ENCODE assay signal across 8 cellular contexts in the genomic region with DNA sequence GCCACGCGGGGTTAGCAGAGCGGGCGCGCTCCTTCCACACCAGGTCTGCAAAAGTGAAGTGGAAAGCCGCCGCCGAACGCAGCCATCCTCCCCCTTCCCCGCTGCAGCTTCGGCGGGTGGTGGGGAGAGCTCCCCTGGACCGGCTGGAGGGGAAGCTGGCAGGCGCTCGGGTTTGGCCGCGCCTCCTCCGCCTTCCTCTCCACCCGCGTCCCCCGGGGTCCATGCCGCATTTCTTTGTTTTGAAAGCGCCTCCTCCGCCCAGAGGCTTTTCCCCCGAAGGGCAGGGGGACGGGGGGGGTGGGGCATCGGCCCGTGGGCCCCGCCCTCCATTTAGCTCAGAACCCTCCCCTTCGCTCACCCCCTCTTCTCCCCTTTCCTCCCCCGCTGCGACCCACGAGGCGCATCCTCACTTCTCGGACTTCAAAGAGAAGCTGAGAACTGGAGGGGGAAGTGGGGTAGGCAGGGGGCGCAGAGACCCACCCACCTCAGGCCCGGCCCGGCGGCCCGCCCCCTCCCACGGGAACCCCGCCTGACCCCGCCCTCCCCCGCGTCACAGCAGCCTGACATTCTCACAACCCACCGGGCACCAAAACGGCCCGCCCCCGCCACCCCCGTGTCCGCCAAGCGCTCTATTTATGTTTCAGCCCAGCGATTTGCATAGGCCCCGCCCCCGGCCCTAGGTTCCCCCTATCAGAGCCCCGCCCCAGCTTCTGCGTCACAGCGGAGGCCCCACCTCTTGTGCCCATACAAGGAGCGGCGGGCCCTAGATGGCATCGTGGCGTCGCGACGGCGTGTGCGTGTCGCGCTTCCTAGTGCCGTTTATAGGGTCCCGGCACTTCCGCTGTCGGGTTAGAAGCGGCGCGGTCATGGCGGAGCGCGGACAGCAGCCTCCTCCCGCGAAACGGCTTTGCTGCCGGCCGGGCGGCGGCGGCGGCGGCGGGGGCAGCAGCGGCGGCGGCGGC. TPM values are rescaled to one million over a fixed set of nuclear protein-coding genes. Genes with fewer than 3 reads are reported as not detected.
DNase-seq lines count a peak whose midpoint lies in the region; ATAC-seq and TF ChIP-seq lines count a peak whose summit lies in the region.

A gene (plus strand): TSS at position 852 of the 962 bp plus-strand sequence. CDS start 15 bp downstream, at position 867.

- H3K4me3 Mint-ChIP-seq in chondrocyte (ENCODE audit: unreplicated experiment) = peak within 1 kb of the TSS; percentile 85

- H3K27me3 Mint-ChIP-seq in chondrocyte (ENCODE audit: low read depth) = no peaks in the 10 kb centered on the region

- H3K36me3 Mint-ChIP-seq in chondrocyte (ENCODE audit: low read depth) = peaks cover 1% of the 10 kb centered on the region

- peaks cover 61% of the 10 kb centered on the region for H3K4me1 Mint-ChIP-seq in chondrocyte (ENCODE audit: low read depth)

- no peaks in the 10 kb centered on the region for H3K27me3 ChIP-seq in kidney epithelial cell (ENCODE audit: control insufficient read depth, insufficient read depth, low read length)

- DNase-seq in AG09309 (ENCODE audit: low read depth) (peak; percentile 97), NCI-H460 (ENCODE audit: extremely low read depth, low read depth) (peak; percentile 99), chondrocyte (ENCODE audit: low spot score) (peak; percentile 99), kidney epithelial cell (ENCODE audit: low read depth) (peak; percentile 94)
- DNase-seq in activated CD4-positive, alpha-beta T cell treated with anti-CD3 and anti-CD28 coated beads for 24 hours (ENCODE audit: low read depth in 2 of 2) = peak; percentile 96 to 97
- DNase-seq in stimulated activated CD4-positive, alpha-beta T cell treated with anti-CD3 and anti-CD28 coated beads, Interleukin-15, amount 100 ng/mL, for 24 hours = peak; percentile 98

- H3K4me3 ChIP-seq in AG09309 (ENCODE audit: control insufficient read depth, low read depth, low read length) (peak within 1 kb of the TSS; percentile 81), kidney epithelial cell (ENCODE audit: low read depth, low read length) (peak within 1 kb of the TSS; percentile 95)

- ATAC-seq in GM19035 (IDR thresholded peaks at IDR 0.05; ENCODE audit: unreplicated experiment) = peak; percentile 51
- peak; percentile 75 for ATAC-seq in HG03342 (IDR thresholded peaks at IDR 0.05; ENCODE audit: unreplicated experiment)

- no peaks in the 10 kb centered on the region for H3K9me3 Mint-ChIP-seq in chondrocyte (ENCODE audit: low read depth)

- peak within 1 kb of the TSS; percentile 95 for H3K27ac Mint-ChIP-seq in chondrocyte (ENCODE audit: unreplicated experiment)

- H3K36me3 ChIP-seq in kidney epithelial cell (ENCODE audit: control insufficient read depth, insufficient read depth, low read length) = no peaks in the 10 kb centered on the region

- no peak for TF ChIP-seq CTCF in AG09309 (IDR thresholded peaks at IDR 0.05; ENCODE audit: control insufficient read depth, insufficient read depth, low read depth, low read length, missing control alignments)
- TF ChIP-seq CTCF in chondrocyte (IDR thresholded peaks at IDR 0.05) = no peak
- TF ChIP-seq CTCF in kidney epithelial cell (IDR thresholded peaks at IDR 0.05; ENCODE audit: insufficient read depth, low read length, poor library complexity, severe bottlenecking) = no peak

RNA-seq across cellular contexts. Expression of the gene that starts here (rescaled TPM):
- total RNA-seq in NCI-H460 (2014; rRNA removed; shearing (Covaris generic)) = 10.6 and 13.0 TPM in 2 replicates
- polyA plus RNA-seq in NCI-H460 (2014; cell fraction: nucleus; rRNA removed) = 6.1 and 7.2 TPM in 2 replicates
- total RNA-seq in chondrocyte (20.2 to 20.7 TPM (median 20.3 TPM) in 3 replicates), kidney epithelial cell (18.5 and 22.5 TPM in 2 replicates)

Comparison
In these comparisons a context has a peak if more than half of its experiments do, and no peak if none do; other contexts are left out.
1. Peak in every context shown above with its lines: DNase-seq, ATAC-seq and H3K4me3 ChIP-seq.